Comparison of ENCODE assay signal across 24 cellular contexts in genomic region chr10:117240105-117240729, GRCh38. TPM values are rescaled to one million over a fixed set of nuclear protein-coding genes. Genes with fewer than 3 reads are reported as not detected.
A peak's percentile ranks its signal among the peaks of the same experiment; 100 is the strongest.
DNase-seq lines count a peak whose midpoint lies in the region; ATAC-seq and TF ChIP-seq lines count a peak whose summit lies in the region.
"Had no signal": no experiment of that assay in that cellular context is flagged by ENCODE, and none has a peak within 500 bp of the region (broad histone marks: within the 10 kb centered on the region; RNA-seq: fewer than 3 reads in every experiment).

No MANE protein-coding gene starts in this region.

- no peak overlapping the region for H3K56ac ChIP-seq in mesendoderm (ENCODE audit: low read length)

- H3K4ac ChIP-seq in mesendoderm (ENCODE audit: low read depth, low read length): no peak overlapping the region

- DNase-seq in cardiac septum (ENCODE audit: low spot score) (peak; percentile 51), heart right ventricle (no peak), mesendoderm (no peak), testis (no peak), NCI-H2171 (lab: John Stamatoyannopoulos, UW) (no peak)
- no peak for DNase-seq in stimulated activated CD4-positive, alpha-beta T cell treated with anti-CD3 and anti-CD28 coated beads, Interleukin-2, amount 100 ng/mL, for 48 hours
- DNase-seq: activated CD4-positive, alpha-beta T cell treated with anti-CD3 and anti-CD28 coated beads, Interleukin-2, amount 50 U/mL, for 1 hour; activated CD8-positive, alpha-beta memory T cell treated with anti-CD3 and anti-CD28 coated beads, Interleukin-2, amount 50 U/mL, for 48 hours; anterior cingulate cortex; cerebellar nuclear complex; DMS153; effector CD4-positive, alpha-beta T cell; islet precursor cell; NCI-H187; NCI-H446 treated with DMSO at 0.1 percent for 48 hours; RPMI8226; stimulated activated CD4-positive, alpha-beta T cell treated with anti-CD3 and anti-CD28 coated beads, Interleukin-12 subunit alpha, Interleukin-12 subunit beta, amount 100 ng/mL, for 4 hours; substantia nigra had no signal

- no peak overlapping the region for H2BK120ac ChIP-seq in mesendoderm (ENCODE audit: low read depth, low read length)

- H3K4me1 ChIP-seq in heart right ventricle: peaks cover 0 to 10% (median 3%) of the 10 kb centered on the region in 9 donors
- H3K4me1 ChIP-seq in ectodermal cell (ENCODE audit: control insufficient read depth, insufficient read depth, low read length): no peaks in the 10 kb centered on the region
- no peaks in the 10 kb centered on the region for H3K4me1 ChIP-seq in mesendoderm (ENCODE audit: control insufficient read depth, low read depth, low read length)
- no peaks in the 10 kb centered on the region for H3K4me1 ChIP-seq in testis

- intact Hi-C loops in cardiac septum (cut with DNase I) (no loop called here), heart right ventricle (cut with DNase I) (no loop called here), testis (cut with DNase I; ENCODE audit: low total_unique reads) (no loop called here)

- peak overlapping the region; percentile 0 for H3K4me2 ChIP-seq in mesendoderm (ENCODE audit: low read length)

- 19 to 21% methylated on average over 17 of the region's 17 CpGs for WGBS in heart right ventricle, 2 donors
- 20 to 22% methylated on average over 16 to 17 of the region's 17 CpGs for WGBS in ectodermal cell, 2 experiments
- no CpG with 5 or more reads among the region's 17 CpGs for WGBS in mesendoderm (ENCODE audit: extremely low coverage, insufficient coverage, low lambda C conversion rate)
- 41 to 44% methylated on average over 6 to 15 of the region's 17 CpGs for WGBS in testis, 2 donors

- H3K36me3 ChIP-seq in heart right ventricle (no peaks in the 10 kb centered on the region), ectodermal cell (ENCODE audit: control insufficient read depth, insufficient read depth, low read length) (no peaks in the 10 kb centered on the region), mesendoderm (ENCODE audit: control insufficient read depth, insufficient read depth, low read length) (no peaks in the 10 kb centered on the region), testis (ENCODE audit: low read depth, missing control alignments) (no peaks in the 10 kb centered on the region)

- no peak for TF ChIP-seq POLR2A in testis (IDR thresholded peaks at IDR 0.05)

- H3K79me2 ChIP-seq in mesendoderm (ENCODE audit: control insufficient read depth, insufficient read depth, low read length): no peaks in the 10 kb centered on the region

- H3K9me3 ChIP-seq in heart right ventricle (peaks cover 0 to 4% (median 0%) of the 10 kb centered on the region in 11 donors), ectodermal cell (ENCODE audit: control insufficient read depth, low read length) (no peaks in the 10 kb centered on the region), testis (no peaks in the 10 kb centered on the region)

- H2BK15ac ChIP-seq in mesendoderm (replicated peaks; ENCODE audit: low read depth): no peak overlapping the region

- H3K4me3 ChIP-seq in heart right ventricle (no peak overlapping the region), ectodermal cell (ENCODE audit: insufficient read depth, low read depth, low read length) (peak overlapping the region; percentile 36), mesendoderm (ENCODE audit: low read length) (no peak overlapping the region), testis (peak overlapping the region; percentile 31 to 52)

- H2AK5ac ChIP-seq in mesendoderm (ENCODE audit: low read length): no peak overlapping the region

- no peak overlapping the region for H3K27ac ChIP-seq in heart right ventricle
- H3K27ac ChIP-seq in ectodermal cell (ENCODE audit: insufficient read depth, low read depth, low read length, poor library complexity, severe bottlenecking): no peak overlapping the region
- no peak overlapping the region for H3K27ac ChIP-seq in mesendoderm (ENCODE audit: low read depth, low read length)
- no peak overlapping the region for H3K27ac ChIP-seq in testis

- no peak overlapping the region for H4K5ac ChIP-seq in mesendoderm (ENCODE audit: low read length)

- H3K23ac ChIP-seq in mesendoderm (ENCODE audit: low read length): no peak overlapping the region

- H3K9ac ChIP-seq in mesendoderm (ENCODE audit: low read length): no peak overlapping the region

- H2BK5ac ChIP-seq in mesendoderm (ENCODE audit: low read length): no peak overlapping the region

- no peak overlapping the region for H4K8ac ChIP-seq in mesendoderm (ENCODE audit: low read depth, low read length)

- no peak for ATAC-seq in heart right ventricle
- ATAC-seq in GM21515 (IDR thresholded peaks at IDR 0.05; ENCODE audit: unreplicated experiment): no peak

- TF ChIP-seq CTCF in heart right ventricle (IDR thresholded peaks at IDR 0.05) (no peak), testis (IDR thresholded peaks at IDR 0.05) (no peak)

- peaks cover 9 to 96% (median 71%) of the 10 kb centered on the region in 7 donors for H3K27me3 ChIP-seq in heart right ventricle
- peaks cover 59% of the 10 kb centered on the region for H3K27me3 ChIP-seq in ectodermal cell (ENCODE audit: control insufficient read depth, insufficient read depth, low read length, poor library complexity, severe bottlenecking)
- H3K27me3 ChIP-seq in mesendoderm (ENCODE audit: insufficient read depth, low read length, poor library complexity): peaks cover 3% of the 10 kb centered on the region
- H3K27me3 ChIP-seq in testis: no peaks in the 10 kb centered on the region

- H3K79me1 ChIP-seq in mesendoderm (ENCODE audit: low read length): no peaks in the 10 kb centered on the region

- H3K18ac ChIP-seq in mesendoderm (ENCODE audit: low read length): no peak overlapping the region

RNA-seq across cellular contexts. Expression of gene SLC18A2, which starts 0.7 kb away (rescaled TPM):
- total RNA-seq in cardiac septum: 0.24 TPM
- total RNA-seq in heart right ventricle: under 1 TPM in 9 of 10 donors, not detected in 1; 0.12 to 0.47 (median 0.20) TPM
- polyA plus RNA-seq in heart right ventricle: under 1 TPM; 0.07 to 0.12 TPM
- polyA plus RNA-seq in ectodermal cell (2013, experiment 1 of 4): 0.69 TPM
- 0.89 TPM for polyA plus RNA-seq in ectodermal cell (2013, experiment 2 of 4)
- polyA plus RNA-seq in ectodermal cell (2013, experiment 3 of 4): 0.75 TPM
- polyA plus RNA-seq in ectodermal cell (2013, experiment 4 of 4): 1.1 TPM
- 0.74 TPM for polyA plus RNA-seq in mesendoderm (2013, experiment 1 of 2)
- polyA plus RNA-seq in mesendoderm (2013, experiment 2 of 2): 0.77 TPM
- 1 to 10 TPM; 2.0 to 2.4 TPM for total RNA-seq in testis
- polyA plus RNA-seq in testis (ENCODE audit: insufficient read depth, low read depth, low replicate concordance): 1.9 TPM

RNA-seq across cellular contexts. Expression of gene KCNK18, which starts 42.9 kb away (rescaled TPM):
- not detected for total RNA-seq in cardiac septum
- not detected for total RNA-seq in heart right ventricle
- polyA plus RNA-seq in heart right ventricle: not detected
- not detected for polyA plus RNA-seq in ectodermal cell (2013, experiment 1 of 4)
- not detected for polyA plus RNA-seq in ectodermal cell (2013, experiment 2 of 4)
- not detected for polyA plus RNA-seq in ectodermal cell (2013, experiment 3 of 4)
- not detected for polyA plus RNA-seq in ectodermal cell (2013, experiment 4 of 4)
- polyA plus RNA-seq in mesendoderm (2013, experiment 1 of 2): not detected
- polyA plus RNA-seq in mesendoderm (2013, experiment 2 of 2): not detected
- not detected for total RNA-seq in testis
- 0.66 TPM for polyA plus RNA-seq in testis (ENCODE audit: insufficient read depth, low read depth, low replicate concordance)
- total RNA-seq: esophagus mucosa; natural killer cell treated with Interleukin-12 subunit alpha and Interleukin-12 subunit beta and Interleukin-15 and Interleukin-18, amount 100 ng/mL, for 72 hours; renal cortical epithelial cell had no signal
- polyA plus RNA-seq: CD14-positive monocyte had no signal

Comparison
In these comparisons a context has a peak if more than half of its experiments do, and no peak if none do; other contexts are left out.
1. H3K4me3 ChIP-seq: peak in ectodermal cell (single experiment) and testis (2 of 2); none in heart right ventricle (0 of 10) and mesendoderm (single experiment).